In the genomic region with DNA sequence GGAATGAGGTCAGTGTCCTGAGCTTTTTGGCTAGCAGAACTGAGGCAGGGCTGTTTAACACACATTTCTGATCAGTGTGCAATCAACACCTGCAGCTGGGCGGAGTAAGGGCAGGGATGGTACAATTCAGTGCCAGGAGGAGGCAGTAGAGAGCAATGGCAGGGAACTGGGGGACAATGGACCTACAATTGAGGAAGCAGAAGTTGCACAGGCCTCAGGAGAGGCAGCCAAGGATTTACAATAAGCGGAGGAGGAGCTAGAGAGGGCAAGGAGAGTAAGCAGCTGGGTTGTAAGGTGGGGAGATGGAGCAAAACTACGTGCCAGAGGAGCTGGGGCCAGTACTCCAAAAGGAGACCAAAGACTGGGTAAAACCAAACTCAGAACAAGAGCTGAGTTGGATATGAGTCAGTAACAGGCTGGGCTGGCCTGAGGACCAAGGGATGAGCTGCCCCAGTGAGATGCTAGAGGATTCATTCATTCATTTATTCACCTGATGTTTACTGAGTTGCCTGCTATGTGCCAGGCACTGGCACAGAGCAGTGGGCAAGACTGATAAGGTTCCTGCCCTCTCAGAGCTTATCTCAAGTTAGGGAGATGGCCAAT, we compare ENCODE assay signal across 8 cellular contexts. TPM values are rescaled to one million over a fixed set of nuclear protein-coding genes. Genes with fewer than 3 reads are reported as not detected.
DNase-seq lines count a peak whose midpoint lies in the region; ATAC-seq, FAIRE-seq and TF ChIP-seq lines count a peak whose summit lies in the region.

No MANE protein-coding gene starts in this region.

- TF ChIP-seq RAD21 in K562 (CRISPR knock-in tag; conservative IDR thresholded peaks at IDR 0.05 in 1 of 2, IDR thresholded peaks at IDR 0.05 in 1 of 2), result peak; percentile 76 to 89

- in situ Hi-C loops in K562 (cut with MboI), result no loop called here

- intact Hi-C loops in K562 (cut with micrococcal nuclease), result loop anchor here (1.0 kb wide), 1 partner anchor 105 kb away; no protein-coding TSS in a partner anchor

- peak; percentile 89 for FAIRE-seq in K562 (lab: Jason Lieb, UNC)

- H3K4me3 ChIP-seq in K562 (no peak overlapping the region), kidney epithelial cell (ENCODE audit: low read depth, low read length) (no peak overlapping the region)

- no peak overlapping the region; the same call in 1 of the 2 replicates for H3K4me2 ChIP-seq in K562 (ENCODE audit: insufficient read depth, low read length)

- peaks cover 5 to 18% of the 10 kb centered on the region in 2 experiments; a peak in 4 of 5 replicates for H3K4me1 ChIP-seq in K562 (replicated peaks in 1 of 2; ENCODE audit: control insufficient read depth in 2 of 2, insufficient read depth in 2 of 2, low read length in 2 of 2)

- no peaks in the 10 kb centered on the region for H3K79me2 ChIP-seq in K562 (ENCODE audit: control insufficient read depth, insufficient read depth, low read length)

- no peak for TF ChIP-seq POLR2A in K562 (conservative IDR thresholded peaks at IDR 0.05)

- CTCF ChIA-PET in K562 (lab: Yijun Ruan, JAX; ENCODE audit: low intra/inter-chr PET ratio), result interaction anchor here (0.8 to 2.7 kb wide), 6 partner anchors 41 to 105 kb away, joined by 3 to 22 read pairs (median 4); partner anchors contain the start of gene FUCA1

- peak; percentile 54 for ATAC-seq in HG02970 (IDR thresholded peaks at IDR 0.05; ENCODE audit: low FRiP score, unreplicated experiment)
- peak; percentile 90 for ATAC-seq in K562
- no peak for ATAC-seq in GM21381 (IDR thresholded peaks at IDR 0.05; ENCODE audit: unreplicated experiment)
- ATAC-seq in HG03565 (IDR thresholded peaks at IDR 0.05; ENCODE audit: unreplicated experiment), result no peak

- H2AFZ ChIP-seq in K562 (ENCODE audit: low read depth, low read length), result no peak overlapping the region

- peaks cover 11% of the 10 kb centered on the region; the same call in 2 of the 3 replicates for H3K36me3 ChIP-seq in K562 (ENCODE audit: control insufficient read depth, insufficient read depth, low read length)
- no peaks in the 10 kb centered on the region for H3K36me3 ChIP-seq in kidney epithelial cell (ENCODE audit: control insufficient read depth, insufficient read depth, low read length)

- no TSS peak for BruUV-seq in K562 (replicated peaks; lab: Mats Ljungman, UMichigan)

- no peaks in the 10 kb centered on the region for H3K9me1 ChIP-seq in K562 (ENCODE audit: control insufficient read depth, insufficient read depth, low read length)

- H3K9ac ChIP-seq in K562 (ENCODE audit: insufficient read depth in 1 of 2, low read depth in 2 of 2, low read length in 2 of 2), result peak overlapping the region in 1 of 2 experiments; percentile 18; a peak in 1 of 4 replicates

- H4K20me1 ChIP-seq in K562 (replicated peaks; ENCODE audit: control insufficient read depth, insufficient read depth, low read length), result no peaks in the 10 kb centered on the region

- POLR2A ChIA-PET in K562 (lab: Yijun Ruan, JAX), result interaction anchor here (1.1 to 2.5 kb wide), 6 partner anchors 9 to 149 kb away, joined by 4 to 14 read pairs (median 9); partner anchors contain the start of genes HMGCL, LYPLA2 and PNRC2

- H3K27me3 ChIP-seq in K562 (ENCODE audit: control insufficient read depth in 2 of 2, insufficient read depth in 2 of 2, low read length in 2 of 2), result no peaks in the 10 kb centered on the region
- no peaks in the 10 kb centered on the region for H3K27me3 ChIP-seq in kidney epithelial cell (ENCODE audit: control insufficient read depth, insufficient read depth, low read length)

- DNase-seq in GF-D8 (lab: John Stamatoyannopoulos, UW) (peak; percentile 79), SKM-1 (lab: John Stamatoyannopoulos, UW; ENCODE audit: unreplicated experiment) (peak; percentile 93), K562 (ENCODE audit: extremely low read depth in 1 of 4, low spot score in 3 of 4) (peak; percentile 74 to 83 (median 78)), kidney epithelial cell (ENCODE audit: low read depth) (no peak), superior temporal gyrus (ENCODE audit: extremely low spot score) (peak; percentile 43)

- H3K27ac ChIP-seq in K562 (ENCODE audit: extremely low read depth, low read depth, low read length), result no peak overlapping the region

- WGBS in K562 (ENCODE audit: insufficient coverage, low coverage, missing lambda C conversion rate), result 26% methylated on average over 3 of the region's 3 CpGs

- no peaks in the 10 kb centered on the region for H3K9me3 ChIP-seq in K562 (replicated peaks; ENCODE audit: control insufficient read depth, insufficient read depth, low read depth, low read length)

- TF ChIP-seq CTCF in K562 (IDR thresholded peaks at IDR 0.05 in 2 of 3, conservative IDR thresholded peaks at IDR 0.05 in 1 of 3; ENCODE audit: insufficient read depth in 2 of 3, low read depth in 1 of 3, low read length in 3 of 3) (peak; percentile 94 to 97 (median 95)), kidney epithelial cell (IDR thresholded peaks at IDR 0.05; ENCODE audit: insufficient read depth, low read length, poor library complexity, severe bottlenecking) (peak; percentile 69)

- no peak for TF ChIP-seq EP300 in K562 (IDR thresholded peaks at IDR 0.05; ENCODE audit: low read length)

RNA-seq across cellular contexts. Expression of gene GALE, which starts 10.4 kb away (rescaled TPM):
- total RNA-seq in K562 (2011; cell fraction: chromatin; rRNA removed; ENCODE audit: low replicate concordance), result 48.0 and 134 TPM in 2 replicates
- 107 and 108 TPM in 2 replicates for total RNA-seq in K562 (2011; cell fraction: nucleolus; rRNA removed)
- 54.4 and 66.4 TPM in 2 replicates for total RNA-seq in K562 (2011; cell fraction: nucleoplasm; rRNA removed)
- total RNA-seq in K562 (2014; rRNA removed), result 130 and 133 TPM in 2 replicates
- total RNA-seq in K562 (2014; rRNA removed; fragmentation: Illumina TruSeq; extraction: Trizol), result 36.8 and 48.3 TPM in 2 replicates
- total RNA-seq in K562 (2015; rRNA removed; fragmentation: Illumina TruSeq; extraction: Trizol), result 86.2 and 91.3 TPM in 2 replicates
- total RNA-seq in K562 (2021), result 108 and 112 TPM in 2 replicates
- 88.3 and 104 TPM in 2 replicates for polyA plus RNA-seq in K562 (2011; rRNA removed)
- polyA plus RNA-seq in K562 (2011; cell fraction: cytosol; rRNA removed), result 132 and 175 TPM in 2 replicates
- polyA plus RNA-seq in K562 (2011; cell fraction: nucleus; rRNA removed), result 105 and 111 TPM in 2 replicates
- 89.3 and 129 TPM in 2 replicates for polyA plus RNA-seq in K562 (2012)
- 96.6 and 108 TPM in 2 replicates for polyA plus RNA-seq in K562 (2014; fragmentation: Illumina TruSeq; extraction: Trizol)
- polyA plus RNA-seq in K562 (2014; fragmentation: Nextera tagmentation; extraction: Ambion mirVana), result 10 to 100 TPM in 1 of 2 experiments, 1 to 10 TPM in 1; 8.4 to 48.4 TPM
- 125 and 139 TPM in 2 replicates for polyA plus RNA-seq in K562 (2014; rRNA removed)
- 33.6 and 40.5 TPM in 2 replicates for polyA minus RNA-seq in K562 (2011; rRNA and poly(A)+ RNA removed)
- polyA minus RNA-seq in K562 (2011; cell fraction: cytosol; rRNA and poly(A)+ RNA removed), result 29.0 and 36.3 TPM in 2 replicates
- 28.5 and 41.0 TPM in 2 replicates for polyA minus RNA-seq in K562 (2011; cell fraction: nucleus; rRNA and poly(A)+ RNA removed)
- 158 and 164 TPM in 2 replicates for total RNA-seq in kidney epithelial cell

RNA-seq across cellular contexts. Expression of gene HMGCL, which starts 14.3 kb away (rescaled TPM):
- total RNA-seq in K562 (2011; cell fraction: chromatin; rRNA removed; ENCODE audit: low replicate concordance), result 44.6 and 54.9 TPM in 2 replicates
- total RNA-seq in K562 (2011; cell fraction: nucleolus; rRNA removed), result 33.6 and 36.7 TPM in 2 replicates
- 43.8 and 70.2 TPM in 2 replicates for total RNA-seq in K562 (2011; cell fraction: nucleoplasm; rRNA removed)
- total RNA-seq in K562 (2014; rRNA removed) (24.2 TPM in 2 replicates), K562 (2014; rRNA removed; fragmentation: Illumina TruSeq; extraction: Trizol) (14.7 and 18.8 TPM in 2 replicates), K562 (2015; rRNA removed; fragmentation: Illumina TruSeq; extraction: Trizol) (15.5 and 18.0 TPM in 2 replicates), K562 (2021) (19.5 and 20.3 TPM in 2 replicates), kidney epithelial cell (52.4 and 65.6 TPM in 2 replicates)
- polyA plus RNA-seq in K562 (2011; rRNA removed) (37.8 and 43.1 TPM in 2 replicates), K562 (2014; fragmentation: Illumina TruSeq; extraction: Trizol) (22.6 and 23.9 TPM in 2 replicates), K562 (2014; fragmentation: Nextera tagmentation; extraction: Ambion mirVana) (10 to 100 TPM; 73.0 to 82.2 TPM), K562 (2014; rRNA removed) (23.2 and 24.6 TPM in 2 replicates)
- 29.4 and 39.5 TPM in 2 replicates for polyA plus RNA-seq in K562 (2011; cell fraction: cytosol; rRNA removed)
- 22.1 and 29.0 TPM in 2 replicates for polyA plus RNA-seq in K562 (2011; cell fraction: nucleus; rRNA removed)
- 21.8 and 49.2 TPM in 2 replicates for polyA plus RNA-seq in K562 (2012)
- polyA minus RNA-seq in K562 (2011; rRNA and poly(A)+ RNA removed), result 26.6 and 26.7 TPM in 2 replicates
- 9.7 and 10.6 TPM in 2 replicates for polyA minus RNA-seq in K562 (2011; cell fraction: cytosol; rRNA and poly(A)+ RNA removed)
- 8.5 and 13.7 TPM in 2 replicates for polyA minus RNA-seq in K562 (2011; cell fraction: nucleus; rRNA and poly(A)+ RNA removed)

RNA-seq across cellular contexts. Expression of gene LYPLA2, which starts 20.0 kb away (rescaled TPM):
- 27.3 and 126 TPM in 2 replicates for total RNA-seq in K562 (2011; cell fraction: chromatin; rRNA removed; ENCODE audit: low replicate concordance)
- total RNA-seq in K562 (2011; cell fraction: nucleolus; rRNA removed), result 89.4 and 103 TPM in 2 replicates
- 56.7 and 62.0 TPM in 2 replicates for total RNA-seq in K562 (2011; cell fraction: nucleoplasm; rRNA removed)
- total RNA-seq in K562 (2014; rRNA removed) (126 and 144 TPM in 2 replicates), K562 (2014; rRNA removed; fragmentation: Illumina TruSeq; extraction: Trizol) (17.4 and 25.8 TPM in 2 replicates), K562 (2015; rRNA removed; fragmentation: Illumina TruSeq; extraction: Trizol) (56.5 and 58.4 TPM in 2 replicates), K562 (2021) (108 and 109 TPM in 2 replicates), kidney epithelial cell (163 and 235 TPM in 2 replicates)
- polyA plus RNA-seq in K562 (2011; rRNA removed) (60.1 and 72.7 TPM in 2 replicates), K562 (2014; fragmentation: Illumina TruSeq; extraction: Trizol) (90.2 and 141 TPM in 2 replicates), K562 (2014; fragmentation: Nextera tagmentation; extraction: Ambion mirVana) (1 to 10 TPM; 3.9 to 9.9 TPM), K562 (2014; rRNA removed) (127 and 128 TPM in 2 replicates)
- 89.6 and 223 TPM in 2 replicates for polyA plus RNA-seq in K562 (2011; cell fraction: cytosol; rRNA removed)
- polyA plus RNA-seq in K562 (2011; cell fraction: nucleus; rRNA removed), result 141 and 217 TPM in 2 replicates
- polyA plus RNA-seq in K562 (2012), result 97.6 and 103 TPM in 2 replicates
- polyA minus RNA-seq in K562 (2011; rRNA and poly(A)+ RNA removed), result 21.3 and 39.9 TPM in 2 replicates
- polyA minus RNA-seq in K562 (2011; cell fraction: cytosol; rRNA and poly(A)+ RNA removed), result 64.0 and 69.4 TPM in 2 replicates
- polyA minus RNA-seq in K562 (2011; cell fraction: nucleus; rRNA and poly(A)+ RNA removed), result 25.7 and 26.4 TPM in 2 replicates

RNA-seq across cellular contexts. Expression of gene PITHD1, which starts 32.7 kb away (rescaled TPM):
- 96.3 and 113 TPM in 2 replicates for total RNA-seq in K562 (2011; cell fraction: chromatin; rRNA removed; ENCODE audit: low replicate concordance)
- total RNA-seq in K562 (2011; cell fraction: nucleolus; rRNA removed), result 53.2 and 60.7 TPM in 2 replicates
- total RNA-seq in K562 (2011; cell fraction: nucleoplasm; rRNA removed), result 112 and 144 TPM in 2 replicates
- total RNA-seq in K562 (2014; rRNA removed) (149 and 175 TPM in 2 replicates), K562 (2014; rRNA removed; fragmentation: Illumina TruSeq; extraction: Trizol) (172 and 175 TPM in 2 replicates), K562 (2015; rRNA removed; fragmentation: Illumina TruSeq; extraction: Trizol) (144 and 151 TPM in 2 replicates), K562 (2021) (126 and 141 TPM in 2 replicates), kidney epithelial cell (33.6 and 37.6 TPM in 2 replicates)
- polyA plus RNA-seq in K562 (2011; rRNA removed) (159 and 167 TPM in 2 replicates), K562 (2014; fragmentation: Illumina TruSeq; extraction: Trizol) (133 and 138 TPM in 2 replicates), K562 (2014; fragmentation: Nextera tagmentation; extraction: Ambion mirVana) (10 to 100 TPM; 46.5 to 51.7 TPM), K562 (2014; rRNA removed) (159 and 175 TPM in 2 replicates)
- polyA plus RNA-seq in K562 (2011; cell fraction: cytosol; rRNA removed), result 81.9 and 157 TPM in 2 replicates
- polyA plus RNA-seq in K562 (2011; cell fraction: nucleus; rRNA removed), result 74.8 and 105 TPM in 2 replicates
- polyA plus RNA-seq in K562 (2012), result 80.0 and 120 TPM in 2 replicates
- polyA minus RNA-seq in K562 (2011; rRNA and poly(A)+ RNA removed), result 59.4 and 74.4 TPM in 2 replicates
- polyA minus RNA-seq in K562 (2011; cell fraction: cytosol; rRNA and poly(A)+ RNA removed), result 29.4 and 34.5 TPM in 2 replicates
- 17.0 and 32.8 TPM in 2 replicates for polyA minus RNA-seq in K562 (2011; cell fraction: nucleus; rRNA and poly(A)+ RNA removed)

RNA-seq across cellular contexts. Expression of gene FUCA1, which starts 57.2 kb away (rescaled TPM):
- total RNA-seq in K562 (2011; cell fraction: chromatin; rRNA removed; ENCODE audit: low replicate concordance), result 11.3 and 16.3 TPM in 2 replicates
- 19.7 and 20.7 TPM in 2 replicates for total RNA-seq in K562 (2011; cell fraction: nucleolus; rRNA removed)
- 20.1 and 22.9 TPM in 2 replicates for total RNA-seq in K562 (2011; cell fraction: nucleoplasm; rRNA removed)
- 12.8 and 13.1 TPM in 2 replicates for total RNA-seq in K562 (2014; rRNA removed)
- total RNA-seq in K562 (2014; rRNA removed; fragmentation: Illumina TruSeq; extraction: Trizol), result 16.4 and 18.5 TPM in 2 replicates
- total RNA-seq in K562 (2015; rRNA removed; fragmentation: Illumina TruSeq; extraction: Trizol), result 13.2 and 14.9 TPM in 2 replicates
- total RNA-seq in K562 (2021), result 12.3 and 13.5 TPM in 2 replicates
- 17.6 and 20.5 TPM in 2 replicates for polyA plus RNA-seq in K562 (2011; rRNA removed)
- polyA plus RNA-seq in K562 (2011; cell fraction: cytosol; rRNA removed), result 10.3 and 13.5 TPM in 2 replicates
- 5.5 and 7.5 TPM in 2 replicates for polyA plus RNA-seq in K562 (2011; cell fraction: nucleus; rRNA removed)
- polyA plus RNA-seq in K562 (2012), result 11.3 and 20.4 TPM in 2 replicates
- polyA plus RNA-seq in K562 (2014; fragmentation: Illumina TruSeq; extraction: Trizol), result 16.0 and 18.2 TPM in 2 replicates
- polyA plus RNA-seq in K562 (2014; fragmentation: Nextera tagmentation; extraction: Ambion mirVana), result 1 to 10 TPM; 7.0 to 8.2 TPM
- 10.6 and 11.8 TPM in 2 replicates for polyA plus RNA-seq in K562 (2014; rRNA removed)
- polyA minus RNA-seq in K562 (2011; rRNA and poly(A)+ RNA removed), result 20.7 and 23.0 TPM in 2 replicates
- 6.9 and 8.2 TPM in 2 replicates for polyA minus RNA-seq in K562 (2011; cell fraction: cytosol; rRNA and poly(A)+ RNA removed)
- 2.4 and 4.1 TPM in 2 replicates for polyA minus RNA-seq in K562 (2011; cell fraction: nucleus; rRNA and poly(A)+ RNA removed)
- total RNA-seq in kidney epithelial cell, result 37.6 and 40.7 TPM in 2 replicates

Comparison
In these comparisons a context has a peak if more than half of its experiments do, and no peak if none do; other contexts are left out.
1. ATAC-seq: peak in HG02970 (single experiment) and K562 (single experiment); none in GM21381 (single experiment) and HG03565 (single experiment).